Comparison of ENCODE assay signal across 9 cellular contexts in genomic region chr17:3890082-3890892, GRCh38. TPM values are rescaled to one million over a fixed set of nuclear protein-coding genes. Genes with fewer than 3 reads are reported as not detected.
A peak's percentile ranks its signal among the peaks of the same experiment; 100 is the strongest.
DNase-seq lines count a peak whose midpoint lies in the region; ATAC-seq and TF ChIP-seq lines count a peak whose summit lies in the region.
"Had no signal": no experiment of that assay in that cellular context is flagged by ENCODE, and none has a peak within 500 bp of the region (broad histone marks: within the 10 kb centered on the region; RNA-seq: fewer than 3 reads in every experiment).

No MANE protein-coding gene starts in this region.

- 58 to 68% (median 64%) methylated on average over 20 to 22 of the region's 22 CpGs for WGBS in ovary, 3 donors

- H3K27ac ChIP-seq in SJCRH30 (peak overlapping the region; percentile 49), epithelial cell of prostate (no peak overlapping the region), ovary (peak overlapping the region; percentile 87 to 95)

- H3K9me3 Mint-ChIP-seq in stimulated activated naive CD8-positive, alpha-beta T cell treated with anti-CD3 and anti-CD28 coated beads, Interleukin-15, amount 100 ng/mL, for 72 hours = no peaks in the 10 kb centered on the region

- intact Hi-C loops in ovary (cut with DNase I) = no loop called here

- TF ChIP-seq POLR2A in ovary (IDR thresholded peaks at IDR 0.05) = no peak

- peak; percentile 53 for DNase-seq in stimulated activated naive CD8-positive, alpha-beta T cell treated with anti-CD3 and anti-CD28 coated beads, Interleukin-15, Interleukin-2, amounts not matched to agents 100 U/mL and 50 U/mL, for 24 hours
- no peak for DNase-seq in stimulated activated naive CD8-positive, alpha-beta T cell treated with anti-CD3 and anti-CD28 coated beads, Interleukin-15, amount 100 ng/mL, for 72 hours
- DNase-seq in SJCRH30 (peak; percentile 66 to 80), epithelial cell of prostate (ENCODE audit: low read depth, low spot score) (peak; percentile 29), ovary (peak; percentile 65 to 79 (median 78)), OCI-M2 (lab: John Stamatoyannopoulos, UW; ENCODE audit: unreplicated experiment) (no peak), DMS153 treated with DMSO at 0.1 percent for 48 hours (lab: John Stamatoyannopoulos, UW; ENCODE audit: unreplicated experiment) (no peak)

- peaks cover 66% of the 10 kb centered on the region for H3K4me1 Mint-ChIP-seq in stimulated activated naive CD8-positive, alpha-beta T cell treated with anti-CD3 and anti-CD28 coated beads, Interleukin-15, amount 100 ng/mL, for 72 hours

- H3K4me1 ChIP-seq in SJCRH30 (peaks cover 24% of the 10 kb centered on the region), ovary (ENCODE audit: insufficient read depth) (peaks cover 24% of the 10 kb centered on the region)

- no peak for TF ChIP-seq CTCF in ovary (IDR thresholded peaks at IDR 0.05)

- H3K9me3 ChIP-seq in SJCRH30 (replicated peaks) (no peaks in the 10 kb centered on the region), ovary (no peaks in the 10 kb centered on the region)

- H3K27me3 Mint-ChIP-seq in stimulated activated naive CD8-positive, alpha-beta T cell treated with anti-CD3 and anti-CD28 coated beads, Interleukin-15, amount 100 ng/mL, for 72 hours = no peaks in the 10 kb centered on the region

- no peak for ATAC-seq in stimulated activated naive CD8-positive, alpha-beta T cell treated with anti-CD3 and anti-CD28 coated beads, Interleukin-15, Interleukin-2, amounts not matched to agents 100 U/mL and 50 U/mL, for 24 hours
- ATAC-seq in stimulated activated naive CD8-positive, alpha-beta T cell treated with anti-CD3 and anti-CD28 coated beads, Interleukin-15, amount 100 ng/mL, for 72 hours = no peak
- no peak for ATAC-seq in HG02981 (IDR thresholded peaks at IDR 0.05; ENCODE audit: unreplicated experiment)

- H3K4me3 Mint-ChIP-seq in stimulated activated naive CD8-positive, alpha-beta T cell treated with anti-CD3 and anti-CD28 coated beads, Interleukin-15, amount 100 ng/mL, for 72 hours = no peak overlapping the region

- TF ChIP-seq EP300 in ovary (IDR thresholded peaks at IDR 0.05) = no peak

- H3K27ac Mint-ChIP-seq in stimulated activated naive CD8-positive, alpha-beta T cell treated with anti-CD3 and anti-CD28 coated beads, Interleukin-15, amount 100 ng/mL, for 72 hours = no peak overlapping the region

- peak overlapping the region; percentile 18 for H3K4me3 ChIP-seq in SJCRH30
- H3K4me3 ChIP-seq in ovary = no peak overlapping the region

- H3K36me3 ChIP-seq in SJCRH30 (no peaks in the 10 kb centered on the region), ovary (no peaks in the 10 kb centered on the region)

- H3K27me3 ChIP-seq in SJCRH30 = no peaks in the 10 kb centered on the region
- H3K27me3 ChIP-seq in ovary = no peaks in the 10 kb centered on the region

RNA-seq across cellular contexts. Expression of gene CAMKK1, which starts 2.6 kb away (rescaled TPM):
- 3.4 TPM in 2 replicates for total RNA-seq in SJCRH30 (2014; rRNA removed; shearing (Covaris generic))
- 10 to 100 TPM in 3 of 7 donors, 1 to 10 TPM in 4; 4.7 to 15.1 (median 9.8) TPM for total RNA-seq in ovary
- polyA plus RNA-seq in ovary = 1 to 10 TPM; 2.8 to 4.6 TPM

RNA-seq across cellular contexts. Expression of gene P2RX1, which starts 26.0 kb away (rescaled TPM):
- 0.06 TPM in 1 of 2 replicates, not detected in the other for total RNA-seq in SJCRH30 (2014; rRNA removed; shearing (Covaris generic))
- 1 to 10 TPM in 2 of 7 donors, under 1 TPM in 5; 0.24 to 3.0 (median 0.65) TPM for total RNA-seq in ovary
- 1 to 10 TPM; 3.2 to 4.6 TPM for polyA plus RNA-seq in ovary
- total RNA-seq: dermis microvascular lymphatic vessel endothelial cell had no signal

RNA-seq across cellular contexts. Expression of gene NCBP3, which starts 44.2 kb away (rescaled TPM):
- total RNA-seq in SJCRH30 (2014; rRNA removed; shearing (Covaris generic)) = 23.3 and 25.4 TPM in 2 replicates
- total RNA-seq in ovary = 10 to 100 TPM; 15.7 to 43.2 (median 37.6) TPM
- polyA plus RNA-seq in ovary = 10 to 100 TPM; 17.7 to 38.9 TPM

Comparison
In these comparisons a context has a peak if more than half of its experiments do, and no peak if none do; other contexts are left out.
1. DNase-seq: peak in stimulated activated naive CD8-positive, alpha-beta T cell treated with anti-CD3 and anti-CD28 coated beads, Interleukin-15, Interleukin-2, amounts not matched to agents 100 U/mL and 50 U/mL, for 24 hours (single experiment), SJCRH30 (2 of 2), epithelial cell of prostate (single experiment) and ovary (5 of 5); none in stimulated activated naive CD8-positive, alpha-beta T cell treated with anti-CD3 and anti-CD28 coated beads, Interleukin-15, amount 100 ng/mL, for 72 hours (0 of 2), OCI-M2 (single experiment) and DMS153 treated with DMSO at 0.1 percent for 48 hours (single experiment).